In the genomic region with DNA sequence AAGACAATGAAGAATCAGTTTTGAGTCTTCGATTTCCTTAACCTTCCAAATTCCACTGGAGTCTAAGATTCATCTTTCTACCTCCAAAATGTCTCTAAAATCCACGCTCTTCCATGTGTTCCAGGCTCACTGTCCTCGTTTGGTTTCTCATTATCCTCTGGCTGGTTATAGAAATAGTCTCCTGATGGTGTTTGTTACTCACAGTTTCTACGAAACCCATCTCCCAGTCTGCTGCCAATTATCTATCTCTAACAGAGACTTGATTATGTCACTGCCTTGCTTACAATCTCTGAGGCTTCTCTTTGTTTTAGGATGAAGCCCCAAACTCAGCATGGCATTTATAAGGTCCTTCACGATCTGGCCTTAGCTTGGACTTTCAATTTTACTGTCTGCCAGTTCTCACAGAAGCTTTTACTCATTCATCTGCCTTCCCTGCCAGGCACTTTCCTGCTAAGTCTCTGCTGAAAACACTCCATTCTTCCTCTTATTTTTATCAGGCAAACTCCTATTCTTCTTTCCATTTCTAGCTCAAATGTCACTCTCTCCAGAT, we compare ENCODE assay signal across 17 cellular contexts.
"Had no signal": no experiment of that assay in that cellular context is flagged by ENCODE, and none has a peak within 500 bp of the region (broad histone marks: within the 10 kb centered on the region; RNA-seq: fewer than 3 reads in every experiment).

No MANE protein-coding gene starts in this region.

- H3K4me3 ChIP-seq: cardiac muscle cell, gastrocnemius medialis, left ventricle myocardium inferior, lung, tibial nerve had no signal

- H3K27ac ChIP-seq: cardiac muscle cell, gastrocnemius medialis, left ventricle myocardium inferior, tibial nerve had no signal

- H3K4me1 ChIP-seq: tibial nerve had no signal

- ATAC-seq: gastrocnemius medialis; left cardiac atrium; right cardiac atrium; stimulated activated effector memory CD8-positive, alpha-beta T cell treated with anti-CD3 and anti-CD28 coated beads, Interleukin-12 subunit alpha, Interleukin-12 subunit beta, amount 100 ng/mL, for 72 hours; stimulated activated naive CD8-positive, alpha-beta T cell treated with anti-CD3 and anti-CD28 coated beads, Interleukin-15, Interleukin-2, amounts not matched to agents 100 U/mL and 50 U/mL, for 24 hours had no signal

- H3K9me3 ChIP-seq: gastrocnemius medialis, left ventricle myocardium inferior, tibial nerve had no signal

- H3K36me3 ChIP-seq: cardiac muscle cell, gastrocnemius medialis, left ventricle myocardium inferior, tibial nerve had no signal

- H3K27me3 ChIP-seq: cardiac muscle cell, gastrocnemius medialis, tibial nerve had no signal

- DNase-seq: endodermal cell; gastrocnemius medialis; glutamatergic neuron; left cardiac atrium; left ventricle myocardium inferior; mesendoderm; naive B cell; occipital lobe; right cardiac atrium; small intestine; stimulated activated CD4-positive, alpha-beta T cell treated with anti-CD3 and anti-CD28 coated beads, Interleukin-4, amount 100 ng/mL, for 1 hour; stimulated activated CD8-positive, alpha-beta memory T cell treated with anti-CD3 and anti-CD28 coated beads, Interleukin-4, amount 100 ng/mL, for 48 hours; stimulated activated naive CD8-positive, alpha-beta T cell treated with anti-CD3 and anti-CD28 coated beads, Interleukin-15, Interleukin-2, amounts not matched to agents 100 U/mL and 50 U/mL, for 24 hours had no signal
